Comparison of ENCODE assay signal across 13 cellular contexts in the genomic region with DNA sequence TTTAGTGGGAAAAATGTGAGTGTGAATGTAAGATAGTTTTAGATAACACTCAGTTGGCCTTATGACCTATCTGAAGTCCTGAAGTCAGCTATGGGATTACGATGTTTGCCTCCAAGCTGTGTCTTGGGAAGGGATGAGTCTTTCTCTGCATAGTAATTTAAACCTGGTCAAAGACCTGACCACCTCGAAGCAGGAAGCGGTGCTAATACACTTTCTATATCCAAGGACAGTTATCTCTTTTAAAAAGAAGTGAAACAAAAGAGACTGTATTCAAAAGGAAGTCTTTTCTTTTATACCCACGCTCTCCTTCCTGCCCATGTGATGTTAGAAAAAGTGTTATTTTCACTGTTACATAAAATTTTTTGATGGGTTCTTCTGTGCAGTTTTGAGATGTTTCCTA.
DNase-seq lines count a peak whose midpoint lies in the region; ATAC-seq lines count a peak whose summit lies in the region.
"Had no signal": no experiment of that assay in that cellular context is flagged by ENCODE, and none has a peak within 500 bp of the region (broad histone marks: within the 10 kb centered on the region; RNA-seq: fewer than 3 reads in every experiment).

No MANE protein-coding gene starts in this region.

- H3K27me3 ChIP-seq in thymus (ENCODE audit: control insufficient read depth, insufficient read depth), result no peaks in the 10 kb centered on the region
- H3K27me3 ChIP-seq: right lobe of liver had no signal

- no peaks in the 10 kb centered on the region for H3K9me3 Mint-ChIP-seq in stimulated activated naive CD8-positive, alpha-beta T cell treated with anti-CD3 and anti-CD28 coated beads, Interleukin-15, Interleukin-2, amounts not matched to agents 100 ng/mL and 50 ng/mL, for 24 hours
- no peaks in the 10 kb centered on the region for H3K9me3 Mint-ChIP-seq in activated CD4-positive, alpha-beta memory T cell treated with anti-CD3 and anti-CD28 coated beads, Interleukin-2, amount 10 ng/mL, durations not matched to agents 7 days and 5 days

- H3K4me1 Mint-ChIP-seq in stimulated activated naive CD8-positive, alpha-beta T cell treated with anti-CD3 and anti-CD28 coated beads, Interleukin-15, Interleukin-2, amounts not matched to agents 100 ng/mL and 50 ng/mL, for 24 hours (ENCODE audit: low read depth), result peaks cover 93% of the 10 kb centered on the region
- H3K4me1 Mint-ChIP-seq in activated CD4-positive, alpha-beta memory T cell treated with anti-CD3 and anti-CD28 coated beads, Interleukin-2, amount 10 ng/mL, durations not matched to agents 7 days and 5 days, result peaks cover 67% of the 10 kb centered on the region

- 14% methylated on average over 4 of the region's 4 CpGs for WGBS in thymus

- H3K27me3 Mint-ChIP-seq in stimulated activated naive CD8-positive, alpha-beta T cell treated with anti-CD3 and anti-CD28 coated beads, Interleukin-15, Interleukin-2, amounts not matched to agents 100 ng/mL and 50 ng/mL, for 24 hours, result no peaks in the 10 kb centered on the region
- no peaks in the 10 kb centered on the region for H3K27me3 Mint-ChIP-seq in activated CD4-positive, alpha-beta memory T cell treated with anti-CD3 and anti-CD28 coated beads, Interleukin-2, amount 10 ng/mL, durations not matched to agents 7 days and 5 days

- H3K4me3 ChIP-seq in thymus (ENCODE audit: low read length), result no peak overlapping the region
- H3K4me3 ChIP-seq: right lobe of liver had no signal

- H3K27ac ChIP-seq in thymus (ENCODE audit: low read depth) (peak overlapping the region; percentile 42), substantia nigra (ENCODE audit: low read depth, low read length, poor library complexity, severe bottlenecking) (no peak overlapping the region)
- H3K27ac ChIP-seq: right lobe of liver had no signal

- H3K36me3 Mint-ChIP-seq in stimulated activated naive CD8-positive, alpha-beta T cell treated with anti-CD3 and anti-CD28 coated beads, Interleukin-15, Interleukin-2, amounts not matched to agents 100 ng/mL and 50 ng/mL, for 24 hours (ENCODE audit: low read depth), result peaks cover 9% of the 10 kb centered on the region
- peaks cover 5% of the 10 kb centered on the region for H3K36me3 Mint-ChIP-seq in activated CD4-positive, alpha-beta memory T cell treated with anti-CD3 and anti-CD28 coated beads, Interleukin-2, amount 10 ng/mL, durations not matched to agents 7 days and 5 days (ENCODE audit: low read depth)

- no peaks in the 10 kb centered on the region for H3K9me3 ChIP-seq in thymus (ENCODE audit: control insufficient read depth)
- H3K9me3 ChIP-seq: right lobe of liver had no signal

- no peak for DNase-seq in stimulated activated naive CD8-positive, alpha-beta T cell treated with anti-CD3 and anti-CD28 coated beads, Interleukin-15, Interleukin-2, amounts not matched to agents 100 U/mL and 50 U/mL, for 24 hours
- DNase-seq in activated CD4-positive, alpha-beta memory T cell treated with anti-CD3 and anti-CD28 coated beads, Interleukin-2, amount 10 ng/mL, durations not matched to agents 7 days and 5 days, result no peak
- DNase-seq in SHP77 treated with DMSO at 0.1 percent for 48 hours (lab: John Stamatoyannopoulos, UW) (no peak), GF-D8 (lab: John Stamatoyannopoulos, UW) (no peak), substantia nigra (lab: John Stamatoyannopoulos, UW) (no peak)
- DNase-seq: activated CD8-positive, alpha-beta memory T cell treated with anti-CD3 and anti-CD28 coated beads, Interleukin-2, amount 50 U/mL, for 48 hours; cerebellar nuclear complex; NCI-H2081; right lobe of liver had no signal

- ATAC-seq in stimulated activated naive CD8-positive, alpha-beta T cell treated with anti-CD3 and anti-CD28 coated beads, Interleukin-15, Interleukin-2, amounts not matched to agents 100 U/mL and 50 U/mL, for 24 hours, result no peak
- peak; percentile 56 for ATAC-seq in HG03196 (IDR thresholded peaks at IDR 0.05; ENCODE audit: unreplicated experiment)
- ATAC-seq: Right ventricle myocardium inferior had no signal

- POLR2A ChIA-PET in activated CD4-positive, alpha-beta memory T cell treated with anti-CD3 and anti-CD28 coated beads, Interleukin-2, amount 10 ng/mL, durations not matched to agents 7 days and 5 days (lab: Charles Lee), result interaction anchor here (1.0 kb wide), 1 partner anchor 13 kb away, joined by 3 read pairs; no protein-coding TSS in a partner anchor

- CTCF ChIA-PET in activated CD4-positive, alpha-beta memory T cell treated with anti-CD3 and anti-CD28 coated beads, Interleukin-2, amount 10 ng/mL, durations not matched to agents 7 days and 5 days (lab: Charles Lee), result interaction anchor here (0.7 to 1.2 kb wide), 2 partner anchors 8 to 14 kb away, joined by 3 read pairs; no protein-coding TSS in a partner anchor

- no peaks in the 10 kb centered on the region for H3K36me3 ChIP-seq in thymus (ENCODE audit: control insufficient read depth, insufficient read depth)
- H3K36me3 ChIP-seq: right lobe of liver had no signal

- peak overlapping the region; percentile 54 for H3K4me3 Mint-ChIP-seq in stimulated activated naive CD8-positive, alpha-beta T cell treated with anti-CD3 and anti-CD28 coated beads, Interleukin-15, Interleukin-2, amounts not matched to agents 100 ng/mL and 50 ng/mL, for 24 hours
- H3K4me3 Mint-ChIP-seq in activated CD4-positive, alpha-beta memory T cell treated with anti-CD3 and anti-CD28 coated beads, Interleukin-2, amount 10 ng/mL, durations not matched to agents 7 days and 5 days, result peak overlapping the region; percentile 34

- peaks cover 19% of the 10 kb centered on the region for H3K4me1 ChIP-seq in thymus (ENCODE audit: control insufficient read depth, insufficient read depth, low read length)

- H3K27ac Mint-ChIP-seq in stimulated activated naive CD8-positive, alpha-beta T cell treated with anti-CD3 and anti-CD28 coated beads, Interleukin-15, Interleukin-2, amounts not matched to agents 100 ng/mL and 50 ng/mL, for 24 hours, result peak overlapping the region; percentile 73
- peak overlapping the region; percentile 33 for H3K27ac Mint-ChIP-seq in activated CD4-positive, alpha-beta memory T cell treated with anti-CD3 and anti-CD28 coated beads, Interleukin-2, amount 10 ng/mL, durations not matched to agents 7 days and 5 days
